ENCODE assay signal across 28 cellular contexts in genomic region chr9:124329393-124329792, GRCh38.
"Had no signal": no experiment of that assay in that cellular context is flagged by ENCODE, and none has a peak within 500 bp of the region (broad histone marks: within the 10 kb centered on the region; RNA-seq: fewer than 3 reads in every experiment).

No MANE protein-coding gene starts in this region.

- H3K27ac ChIP-seq: breast epithelium, esophagus muscularis mucosa, neural progenitor cell, stomach, suprapubic skin, tibial nerve, WERI-Rb-1 had no signal

- ATAC-seq: activated CD4-positive, CD25-positive, alpha-beta regulatory T cell treated with anti-CD3 and anti-CD28 coated beads, Interleukin-2, amount 50 U/mL, for 24 hours; activated naive CD8-positive, alpha-beta T cell treated with anti-CD3 and anti-CD28 coated beads, Interleukin-2, amount 50 U/mL, for 24 hours; activated T-cell treated with anti-CD3 and anti-CD28 coated beads, Interleukin-2, amount 50 U/mL, for 4 hours; activated T-helper 17 cell treated with anti-CD3 and anti-CD28 coated beads, Interleukin-2, amount 50 U/mL, for 72 hours; naive thymus-derived CD8-positive, alpha-beta T cell; stimulated activated naive B cell treated with anti-CD40 and anti-IgM and Interleukin-4, amounts not matched to agents 10 μg/mL and 1 μg/mL and 100 μg/mL, for 72 hours; T-helper 17 cell had no signal

- H3K4me1 ChIP-seq: breast epithelium, esophagus muscularis mucosa, stomach, suprapubic skin, tibial nerve had no signal

- H3K4me3 ChIP-seq: breast epithelium, esophagus muscularis mucosa, neural progenitor cell, stomach, suprapubic skin, tibial nerve had no signal

- H3K9me3 ChIP-seq: breast epithelium, esophagus muscularis mucosa, SK-N-SH, stomach, suprapubic skin, tibial nerve had no signal

- DNase-seq: activated CD4-positive, alpha-beta T cell treated with anti-CD3 and anti-CD28 coated beads for 48 hours; activated CD4-positive, alpha-beta T cell treated with anti-CD3 and anti-CD28 coated beads, Interleukin-2, amount 50 U/mL, for 48 hours; activated CD8-positive, alpha-beta memory T cell treated with anti-CD3 and anti-CD28 coated beads, Interleukin-2, amount 50 U/mL, for 48 hours; activated gamma-delta T cell treated with Interleukin-2 at 50 U/mL for 16 hours; activated naive CD8-positive, alpha-beta T cell treated with anti-CD3 and anti-CD28 coated beads, Interleukin-2, amount 50 U/mL, for 24 hours; activated T-cell treated with anti-CD3 and anti-CD28 coated beads, Interleukin-2, amount 50 U/mL, for 4 hours; dermis blood vessel endothelial cell; effector CD4-positive, alpha-beta T cell; foreskin melanocyte; glutamatergic neuron; hippocampal formation; naive thymus-derived CD8-positive, alpha-beta T cell; posterior cingulate gyrus; SK-N-SH; stimulated activated CD4-positive, alpha-beta T cell treated with anti-CD3 and anti-CD28 coated beads, Interleukin-15, amount 100 ng/mL, for 24 hours; stimulated activated CD4-positive, alpha-beta T cell treated with anti-CD3 and anti-CD28 coated beads, Interleukin-2, amount 100 ng/mL, for 24 hours; stimulated activated naive B cell treated with anti-CD40 and anti-IgM and Interleukin-4, amounts not matched to agents 10 μg/mL and 1 μg/mL and 100 μg/mL, for 72 hours; stomach; T-helper 17 cell; T1000; WERI-Rb-1 had no signal

- H3K27me3 ChIP-seq: breast epithelium, esophagus muscularis mucosa, neural progenitor cell, stomach, suprapubic skin, tibial nerve had no signal
